Comparison of ENCODE assay signal across 1 cellular context in genomic region chrX:113947548-113947947, GRCh38.
TF ChIP-seq lines count a peak whose summit lies in the region.

No MANE protein-coding gene starts in this region.

TF ChIP-seq in H1, 55 proteins besides CTCF, POLR2A, EP300 and RAD21:
- TF ChIP-seq HDAC6 (IDR thresholded peaks at IDR 0.05; ENCODE audit: low read depth, low read length) (no peak), SAP30 (IDR thresholded peaks at IDR 0.05; ENCODE audit: insufficient read depth, insufficient replicate concordance, low read length) (no peak), POU5F1 (IDR thresholded peaks at IDR 0.05; ENCODE audit: low read depth, low read length) (no peak), YY1 (IDR thresholded peaks at IDR 0.05; ENCODE audit: low read depth, low read length) (no peak), SUZ12 (IDR thresholded peaks at IDR 0.05; ENCODE audit: low read length) (no peak), PHF8 (conservative IDR thresholded peaks at IDR 0.05; ENCODE audit: low read depth, low read length) (no peak), BCL11A (IDR thresholded peaks at IDR 0.05; ENCODE audit: low read depth in 2 of 2, low read length in 2 of 2) (no peak), RFX5 (IDR thresholded peaks at IDR 0.05; ENCODE audit: borderline replicate concordance, low read depth, low read length) (no peak), TAF1 (IDR thresholded peaks at IDR 0.05; ENCODE audit: low read depth, low read length) (no peak), USF2 (IDR thresholded peaks at IDR 0.05; ENCODE audit: low read length) (no peak), JUN (IDR thresholded peaks at IDR 0.05; ENCODE audit: low read depth, low read length) (no peak), SRF (IDR thresholded peaks at IDR 0.05; ENCODE audit: low read depth, low read length) (no peak)
